Comparison of ENCODE assay signal across 9 cellular contexts in genomic region chr1:149942207-149942606, GRCh38. TPM values are rescaled to one million over a fixed set of nuclear protein-coding genes. Genes with fewer than 3 reads are reported as not detected.
DNase-seq lines count a peak whose midpoint lies in the region; ATAC-seq and TF ChIP-seq lines count a peak whose summit lies in the region.
"Had no signal": no experiment of that assay in that cellular context is flagged by ENCODE, and none has a peak within 500 bp of the region (broad histone marks: within the 10 kb centered on the region; RNA-seq: fewer than 3 reads in every experiment).

No MANE protein-coding gene starts in this region.

- H3K4me1 ChIP-seq in mesendoderm (ENCODE audit: control insufficient read depth, low read depth, low read length), result peaks cover 2% of the 10 kb centered on the region

- no peak overlapping the region for H3K9ac ChIP-seq in mesendoderm (ENCODE audit: low read length)

- H2AK5ac ChIP-seq in mesendoderm (ENCODE audit: low read length), result no peak overlapping the region

- H2BK120ac ChIP-seq in mesendoderm (ENCODE audit: low read depth, low read length), result no peak overlapping the region

- no peaks in the 10 kb centered on the region for H3K79me1 ChIP-seq in mesendoderm (ENCODE audit: low read length)

- DNase-seq in AG09319 (ENCODE audit: extremely low read depth, low read depth) (no peak), LHCN-M2 (ENCODE audit: low read depth) (peak; percentile 14), dorsolateral prefrontal cortex (no peak), mesendoderm (peak; percentile 81), GM10248 (ENCODE audit: extremely low spot score) (no peak), GM20000 (ENCODE audit: low spot score) (no peak), activated gamma-delta T cell (lab: John Stamatoyannopoulos, UW) (no peak)
- no peak for DNase-seq in stimulated activated effector memory CD8-positive, alpha-beta T cell treated with anti-CD3 and anti-CD28 coated beads, Interleukin-12 subunit alpha, Interleukin-12 subunit beta, amount 100 ng/mL, for 72 hours (ENCODE audit: low spot score in 2 of 2)
- DNase-seq: GF-D8 had no signal

- H3K36me3 ChIP-seq in mesendoderm (ENCODE audit: control insufficient read depth, insufficient read depth, low read length), result peaks cover 5% of the 10 kb centered on the region

- no peak overlapping the region for H3K27ac Mint-ChIP-seq in stimulated activated effector memory CD8-positive, alpha-beta T cell treated with anti-CD3 and anti-CD28 coated beads, Interleukin-12 subunit alpha, Interleukin-12 subunit beta, amount 100 ng/mL, for 72 hours

- H3K27ac ChIP-seq in dorsolateral prefrontal cortex, result peak overlapping the region in 51 of 59 donors; percentile 1 to 94 (median 51)
- H3K27ac ChIP-seq in mesendoderm (ENCODE audit: low read depth, low read length), result no peak overlapping the region

- no peak overlapping the region for H4K8ac ChIP-seq in mesendoderm (ENCODE audit: low read depth, low read length)

- CTCF ChIA-PET in GM10248 (lab: Yijun Ruan, JAX), result no interaction called here

- POLR2A ChIA-PET in GM10248 (lab: Yijun Ruan, JAX), result no interaction called here

- H2BK5ac ChIP-seq in mesendoderm (ENCODE audit: low read length), result no peak overlapping the region

- H3K18ac ChIP-seq in mesendoderm (ENCODE audit: low read length), result no peak overlapping the region

- peak overlapping the region; percentile 10 for H3K56ac ChIP-seq in mesendoderm (ENCODE audit: low read length)

- H3K4me3 ChIP-seq in dorsolateral prefrontal cortex (no peak overlapping the region), mesendoderm (ENCODE audit: low read length) (no peak overlapping the region)

- TF ChIP-seq CTCF in AG09319 (IDR thresholded peaks at IDR 0.05; ENCODE audit: low read depth, low read length), result peak; percentile 37
- peak in 51 of 56 donors; percentile 13 to 60 (median 43) for TF ChIP-seq CTCF in dorsolateral prefrontal cortex (IDR thresholded peaks at IDR 0.05 in 54 of 56, conservative IDR thresholded peaks at IDR 0.05 in 2 of 56; ENCODE audit: low read depth in 1 of 56, partially characterized antibody in 56 of 56)
- no peak for TF ChIP-seq CTCF in GM10248 (IDR thresholded peaks at IDR 0.05; ENCODE audit: control extremely low read depth, extremely low read depth, low read depth, missing control alignments)
- no peak for TF ChIP-seq CTCF in GM20000 (IDR thresholded peaks at IDR 0.05; ENCODE audit: extremely low read depth, missing control alignments)

- no peak overlapping the region for H3K23ac ChIP-seq in mesendoderm (ENCODE audit: low read length)

- peaks cover 32% of the 10 kb centered on the region for H3K4me1 Mint-ChIP-seq in stimulated activated effector memory CD8-positive, alpha-beta T cell treated with anti-CD3 and anti-CD28 coated beads, Interleukin-12 subunit alpha, Interleukin-12 subunit beta, amount 100 ng/mL, for 72 hours

- no peak for ATAC-seq in stimulated activated effector memory CD8-positive, alpha-beta T cell treated with anti-CD3 and anti-CD28 coated beads, Interleukin-12 subunit alpha, Interleukin-12 subunit beta, amount 100 ng/mL, for 72 hours

- peaks cover 51% of the 10 kb centered on the region for H3K36me3 Mint-ChIP-seq in stimulated activated effector memory CD8-positive, alpha-beta T cell treated with anti-CD3 and anti-CD28 coated beads, Interleukin-12 subunit alpha, Interleukin-12 subunit beta, amount 100 ng/mL, for 72 hours

- H3K27me3 ChIP-seq in dorsolateral prefrontal cortex (no peaks in the 10 kb centered on the region), mesendoderm (ENCODE audit: insufficient read depth, low read length, poor library complexity) (no peaks in the 10 kb centered on the region)

- H4K5ac ChIP-seq in mesendoderm (ENCODE audit: low read length), result no peak overlapping the region

- WGBS in mesendoderm (ENCODE audit: extremely low coverage, insufficient coverage, low lambda C conversion rate), result no CpG with 5 or more reads among the region's 5 CpGs

- no peak overlapping the region for H3K4me3 Mint-ChIP-seq in stimulated activated effector memory CD8-positive, alpha-beta T cell treated with anti-CD3 and anti-CD28 coated beads, Interleukin-12 subunit alpha, Interleukin-12 subunit beta, amount 100 ng/mL, for 72 hours

- no peak overlapping the region for H2BK15ac ChIP-seq in mesendoderm (replicated peaks; ENCODE audit: low read depth)

- intact Hi-C loops in dorsolateral prefrontal cortex (cut with DNase I), result no loop called here

- H3K4me2 ChIP-seq in mesendoderm (ENCODE audit: low read length), result no peak overlapping the region

- no peaks in the 10 kb centered on the region for H3K9me3 Mint-ChIP-seq in stimulated activated effector memory CD8-positive, alpha-beta T cell treated with anti-CD3 and anti-CD28 coated beads, Interleukin-12 subunit alpha, Interleukin-12 subunit beta, amount 100 ng/mL, for 72 hours

- H3K4ac ChIP-seq in mesendoderm (ENCODE audit: low read depth, low read length), result no peak overlapping the region

- H3K79me2 ChIP-seq in mesendoderm (ENCODE audit: control insufficient read depth, insufficient read depth, low read length), result no peaks in the 10 kb centered on the region

RNA-seq across cellular contexts. Expression of gene MTMR11, which starts 5.5 kb away (rescaled TPM):
- 6.0 and 7.6 TPM in 2 replicates for total RNA-seq in LHCN-M2 (2014; rRNA removed)
- 8.3 TPM for polyA plus RNA-seq in LHCN-M2 (2012)
- total RNA-seq in dorsolateral prefrontal cortex, result 10 to 100 TPM in 106 of 120 experiments, 1 to 10 TPM in 14; 5.4 to 32.3 (median 13.3) TPM
- polyA plus RNA-seq in mesendoderm (2013, experiment 1 of 2), result 1.5 TPM
- polyA plus RNA-seq in mesendoderm (2013, experiment 2 of 2), result 1.6 TPM

RNA-seq across cellular contexts. Expression of gene SF3B4, which starts 14.6 kb away (rescaled TPM):
- total RNA-seq in LHCN-M2 (2014; rRNA removed) (25.4 and 28.9 TPM in 2 replicates), dorsolateral prefrontal cortex (10 to 100 TPM; 17.5 to 36.2 (median 25.7) TPM)
- polyA plus RNA-seq in LHCN-M2 (2012), result 85.2 TPM
- 146 TPM for polyA plus RNA-seq in mesendoderm (2013, experiment 1 of 2)
- 148 TPM for polyA plus RNA-seq in mesendoderm (2013, experiment 2 of 2)

RNA-seq across cellular contexts. Expression of gene SV2A, which starts 24.6 kb away (rescaled TPM):
- total RNA-seq in LHCN-M2 (2014; rRNA removed) (18.1 and 23.5 TPM in 2 replicates), dorsolateral prefrontal cortex (100 to 1,000 TPM in 113 of 120 experiments, 10 to 100 TPM in 7; 78.3 to 287 (median 196) TPM)
- polyA plus RNA-seq in LHCN-M2 (2012), result 20.3 TPM
- polyA plus RNA-seq in mesendoderm (2013, experiment 1 of 2), result 27.6 TPM
- 28.5 TPM for polyA plus RNA-seq in mesendoderm (2013, experiment 2 of 2)

RNA-seq across cellular contexts. Expression of gene BOLA1, which starts 42.8 kb away (rescaled TPM):
- total RNA-seq in LHCN-M2 (2014; rRNA removed) (14.4 and 18.5 TPM in 2 replicates), dorsolateral prefrontal cortex (10 to 100 TPM; 10.4 to 23.1 (median 15.9) TPM)
- 14.1 TPM for polyA plus RNA-seq in LHCN-M2 (2012)
- 6.0 TPM for polyA plus RNA-seq in mesendoderm (2013, experiment 1 of 2)
- 6.8 TPM for polyA plus RNA-seq in mesendoderm (2013, experiment 2 of 2)

Comparison
In these comparisons a context has a peak if more than half of its experiments do, and no peak if none do; other contexts are left out.
1. DNase-seq: peak in LHCN-M2 (single experiment) and mesendoderm (single experiment); none in AG09319 (single experiment), dorsolateral prefrontal cortex (0 of 10), GM10248 (single experiment), GM20000 (single experiment), activated gamma-delta T cell (single experiment) and stimulated activated effector memory CD8-positive, alpha-beta T cell treated with anti-CD3 and anti-CD28 coated beads, Interleukin-12 subunit alpha, Interleukin-12 subunit beta, amount 100 ng/mL, for 72 hours (0 of 2).
2. CTCF ChIP-seq: peak in AG09319 (single experiment) and dorsolateral prefrontal cortex (51 of 56); none in GM10248 (single experiment) and GM20000 (single experiment).